18 cellular contexts compared by ENCODE assay signal in the genomic region with DNA sequence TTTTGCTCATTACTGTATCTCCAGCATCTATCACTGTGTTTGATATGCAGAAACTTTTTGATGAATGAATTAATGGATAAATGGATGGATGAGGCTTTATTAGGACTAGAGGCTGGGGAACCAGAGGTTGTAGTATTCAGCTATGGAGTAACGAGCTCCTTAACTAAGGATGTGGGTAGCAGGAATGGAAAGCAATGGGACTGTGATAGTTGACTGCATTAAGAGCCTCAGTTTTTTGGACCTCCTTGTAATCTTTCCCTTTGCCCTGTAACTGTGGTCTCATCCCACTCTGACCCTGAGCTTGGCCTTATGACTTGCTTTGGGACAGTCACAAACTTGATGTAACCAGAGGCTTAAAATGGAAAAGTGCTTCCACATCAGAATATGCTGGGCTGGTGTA. TPM values are rescaled to one million over a fixed set of nuclear protein-coding genes. Genes with fewer than 3 reads are reported as not detected.
DNase-seq lines count a peak whose midpoint lies in the region; ATAC-seq and TF ChIP-seq lines count a peak whose summit lies in the region.
"Had no signal": no experiment of that assay in that cellular context is flagged by ENCODE, and none has a peak within 500 bp of the region (broad histone marks: within the 10 kb centered on the region; RNA-seq: fewer than 3 reads in every experiment).

No MANE protein-coding gene starts in this region.

- H3K9me3 Mint-ChIP-seq in T-helper 2 cell treated with Interferon-gamma antibody and Interleukin-4, amounts not matched to agents 5 μg/mL and 100 μg/mL, for 36 hours, result peaks cover 4% of the 10 kb centered on the region
- peaks cover 7% of the 10 kb centered on the region for H3K9me3 Mint-ChIP-seq in activated T-helper 2 cell treated with anti-CD3 and anti-CD28 coated beads, Interferon-gamma antibody, Interleukin-2, Interleukin-4, amounts not matched to agents 10 μg/mL and 5 μg/mL and 100 μg/mL, durations not matched to agents 14 hours and 24 hours and 36 hours
- H3K9me3 Mint-ChIP-seq in natural killer cell, result no peaks in the 10 kb centered on the region
- H3K9me3 Mint-ChIP-seq: CD14-positive monocyte had no signal

- DNase-seq in T-helper 2 cell treated with Interferon-gamma antibody and Interleukin-4, amounts not matched to agents 5 μg/mL and 100 μg/mL, for 36 hours (ENCODE audit: low spot score), result no peak
- DNase-seq in T-helper 2 cell (no peak), natural killer cell (no peak), NCI-H2107 (lab: John Stamatoyannopoulos, UW) (no peak)
- DNase-seq in activated T-helper 2 cell treated with anti-CD3 and anti-CD28 coated beads, Interferon-gamma antibody, Interleukin-2, Interleukin-4, amounts not matched to agents 10 μg/mL and 5 μg/mL and 100 μg/mL, durations not matched to agents 14 hours and 24 hours and 36 hours (ENCODE audit: low spot score), result no peak
- DNase-seq in activated CD4-positive, alpha-beta T cell treated with anti-CD3 and anti-CD28 coated beads, Interleukin-2, amount 50 U/mL, for 48 hours, result no peak
- DNase-seq: CD4-positive, alpha-beta memory T cell; DMS153; DMS79; GDM1 had no signal

- peak overlapping the region; percentile 41 for H3K4me2 ChIP-seq in KMS-11
- H3K4me2 ChIP-seq: A549, BLaER1 had no signal

- H3K27me3 Mint-ChIP-seq in T-helper 2 cell treated with Interferon-gamma antibody and Interleukin-4, amounts not matched to agents 5 μg/mL and 100 μg/mL, for 36 hours (ENCODE audit: low read depth), result no peaks in the 10 kb centered on the region
- H3K27me3 Mint-ChIP-seq in activated T-helper 2 cell treated with anti-CD3 and anti-CD28 coated beads, Interferon-gamma antibody, Interleukin-2, Interleukin-4, amounts not matched to agents 10 μg/mL and 5 μg/mL and 100 μg/mL, durations not matched to agents 14 hours and 24 hours and 36 hours (ENCODE audit: low read depth), result no peaks in the 10 kb centered on the region
- peaks cover 4 to 7% of the 10 kb centered on the region in 2 donors for H3K27me3 Mint-ChIP-seq in natural killer cell (ENCODE audit: low read depth in 2 of 2)
- H3K27me3 Mint-ChIP-seq: CD4-positive, alpha-beta memory T cell had no signal

- H3K4me1 Mint-ChIP-seq in T-helper 2 cell treated with Interferon-gamma antibody and Interleukin-4, amounts not matched to agents 5 μg/mL and 100 μg/mL, for 36 hours (ENCODE audit: low read depth), result peaks cover 51% of the 10 kb centered on the region
- H3K4me1 Mint-ChIP-seq in activated T-helper 2 cell treated with anti-CD3 and anti-CD28 coated beads, Interferon-gamma antibody, Interleukin-2, Interleukin-4, amounts not matched to agents 10 μg/mL and 5 μg/mL and 100 μg/mL, durations not matched to agents 14 hours and 24 hours and 36 hours (ENCODE audit: low read depth), result peaks cover 58% of the 10 kb centered on the region
- peaks cover 30 to 41% of the 10 kb centered on the region in 2 donors for H3K4me1 Mint-ChIP-seq in natural killer cell

- H3K36me3 Mint-ChIP-seq in T-helper 2 cell treated with Interferon-gamma antibody and Interleukin-4, amounts not matched to agents 5 μg/mL and 100 μg/mL, for 36 hours (ENCODE audit: low read depth), result peaks cover 3% of the 10 kb centered on the region
- H3K36me3 Mint-ChIP-seq in activated T-helper 2 cell treated with anti-CD3 and anti-CD28 coated beads, Interferon-gamma antibody, Interleukin-2, Interleukin-4, amounts not matched to agents 10 μg/mL and 5 μg/mL and 100 μg/mL, durations not matched to agents 14 hours and 24 hours and 36 hours (ENCODE audit: low read depth), result peaks cover 3% of the 10 kb centered on the region
- no peaks in the 10 kb centered on the region for H3K36me3 Mint-ChIP-seq in natural killer cell
- H3K36me3 Mint-ChIP-seq: CD14-positive monocyte; CD4-positive, alpha-beta memory T cell had no signal

- no peak overlapping the region for H3K4me3 ChIP-seq in KMS-11 (IDR thresholded peaks at IDR 0.05; ENCODE audit: insufficient read depth, low read depth, low read length)
- H3K4me3 ChIP-seq: A549, BLaER1, HAP-1 had no signal

- no peaks in the 10 kb centered on the region for H3K27me3 ChIP-seq in KMS-11 (ENCODE audit: insufficient read depth, low read depth)
- H3K27me3 ChIP-seq: BLaER1 had no signal

- no peak for TF ChIP-seq CTCF in KMS-11 (conservative IDR thresholded peaks at IDR 0.05; ENCODE audit: low read depth, low read length)
- TF ChIP-seq CTCF in natural killer cell (IDR thresholded peaks at IDR 0.05), result no peak

- H2AFZ ChIP-seq in KMS-11 (ENCODE audit: low read depth), result no peak overlapping the region

- intact Hi-C loops in activated T-helper 2 cell treated with anti-CD3 and anti-CD28 coated beads, Interferon-gamma antibody, Interleukin-2, Interleukin-4, amounts not matched to agents 10 μg/mL and 5 μg/mL and 100 μg/mL, durations not matched to agents 14 hours and 24 hours and 36 hours (cut with micrococcal nuclease), result no loop called here
- intact Hi-C loops in natural killer cell (cut with micrococcal nuclease), result no loop called here

- no peak overlapping the region for H3K27ac Mint-ChIP-seq in T-helper 2 cell treated with Interferon-gamma antibody and Interleukin-4, amounts not matched to agents 5 μg/mL and 100 μg/mL, for 36 hours
- H3K27ac Mint-ChIP-seq in activated T-helper 2 cell treated with anti-CD3 and anti-CD28 coated beads, Interferon-gamma antibody, Interleukin-2, Interleukin-4, amounts not matched to agents 10 μg/mL and 5 μg/mL and 100 μg/mL, durations not matched to agents 14 hours and 24 hours and 36 hours, result no peak overlapping the region
- no peak overlapping the region for H3K27ac Mint-ChIP-seq in natural killer cell
- H3K27ac Mint-ChIP-seq: CD14-positive monocyte had no signal

- H4K20me1 ChIP-seq in KMS-11 (ENCODE audit: insufficient read depth), result no peaks in the 10 kb centered on the region
- H4K20me1 ChIP-seq: BLaER1 had no signal

- no peak overlapping the region for H3K9ac ChIP-seq in KMS-11
- H3K9ac ChIP-seq: BLaER1 had no signal

- H3K27ac ChIP-seq in KMS-11, result no peak overlapping the region
- H3K27ac ChIP-seq: 22Rv1, A549, BLaER1, HL-60 had no signal

- H3K4me3 Mint-ChIP-seq in T-helper 2 cell treated with Interferon-gamma antibody and Interleukin-4, amounts not matched to agents 5 μg/mL and 100 μg/mL, for 36 hours, result peak overlapping the region; percentile 43
- H3K4me3 Mint-ChIP-seq in activated T-helper 2 cell treated with anti-CD3 and anti-CD28 coated beads, Interferon-gamma antibody, Interleukin-2, Interleukin-4, amounts not matched to agents 10 μg/mL and 5 μg/mL and 100 μg/mL, durations not matched to agents 14 hours and 24 hours and 36 hours (ENCODE audit: low read depth), result peak overlapping the region; percentile 63
- peak overlapping the region; percentile 68 for H3K4me3 Mint-ChIP-seq in natural killer cell
- H3K4me3 Mint-ChIP-seq: CD14-positive monocyte had no signal

- no peaks in the 10 kb centered on the region for H3K36me3 ChIP-seq in KMS-11 (ENCODE audit: insufficient read depth)
- H3K36me3 ChIP-seq: BLaER1, HAP-1 had no signal

- H3K79me2 ChIP-seq in KMS-11 (ENCODE audit: insufficient read depth, low read depth), result no peaks in the 10 kb centered on the region

- peaks cover 42% of the 10 kb centered on the region for H3K4me1 ChIP-seq in KMS-11 (ENCODE audit: low read depth, poor library complexity, severe bottlenecking)
- H3K4me1 ChIP-seq: A549, HAP-1 had no signal

- no peak for ATAC-seq in natural killer cell
- no peak for ATAC-seq in GM21381 (IDR thresholded peaks at IDR 0.05; ENCODE audit: unreplicated experiment)
- ATAC-seq: A549 had no signal

RNA-seq across cellular contexts. Expression of a gene that starts 9.0 kb away (rescaled TPM):
- 120 and 121 TPM in 2 replicates for total RNA-seq in activated T-helper 2 cell treated with anti-CD3 and anti-CD28 coated beads, Interferon-gamma antibody, Interleukin-2, Interleukin-4, amounts not matched to agents 10 μg/mL and 5 μg/mL and 100 μg/mL, durations not matched to agents 14 hours and 24 hours and 36 hours
- total RNA-seq in natural killer cell, result 100 to 1,000 TPM in 1 of 3 donors, 10 to 100 TPM in 2; 62.1 to 171 (median 98.2) TPM
